ENCODE assay signal across 28 cellular contexts in the genomic region with DNA sequence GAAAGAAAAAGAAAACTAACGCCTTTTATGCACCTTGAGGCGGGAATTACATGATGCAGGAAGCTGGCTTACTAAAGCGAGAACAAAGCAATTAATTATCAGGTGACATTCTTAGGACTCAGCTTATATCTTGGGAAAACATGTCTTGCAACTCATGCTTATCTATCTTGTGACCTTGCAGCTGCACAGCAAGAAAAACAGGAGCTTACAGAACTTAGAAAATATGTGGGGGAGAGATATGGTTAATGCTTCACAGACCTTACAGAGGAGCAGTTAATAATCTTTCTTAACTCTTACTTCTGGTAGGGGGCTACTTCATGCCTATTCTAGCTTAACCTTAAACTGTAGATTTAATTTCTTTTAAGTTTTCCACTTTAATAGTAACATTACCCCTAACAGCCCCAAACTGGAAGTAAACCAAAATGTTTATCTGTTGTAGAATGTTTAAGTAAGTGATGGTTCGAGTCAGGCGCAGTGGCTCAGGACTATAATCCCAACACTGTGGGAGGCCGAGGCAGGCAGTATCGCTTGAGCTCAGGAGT. TPM values are rescaled to one million over a fixed set of nuclear protein-coding genes. Genes with fewer than 3 reads are reported as not detected.
"Had no signal": no experiment of that assay in that cellular context is flagged by ENCODE, and none has a peak within 500 bp of the region (broad histone marks: within the 10 kb centered on the region; RNA-seq: fewer than 3 reads in every experiment).

No MANE protein-coding gene starts in this region.

- H3K4me1 Mint-ChIP-seq: activated B cell treated with CpG ODN at 0.5 μM for 24 hours; activated CD4-positive, alpha-beta T cell treated with anti-CD3 and anti-CD28 coated beads for 36 hours; activated naive CD8-positive, alpha-beta T cell treated with anti-CD3 and anti-CD28 coated beads, Interleukin-2, amount 50 U/mL, for 24 hours; mesothelial cell of epicardium; naive thymus-derived CD8-positive, alpha-beta T cell; neural progenitor cell had no signal

- H3K4me2 ChIP-seq: neural progenitor cell, smooth muscle cell had no signal

- H3K36me3 ChIP-seq: cardiac muscle cell, heart right ventricle, left ventricle myocardium inferior, neural progenitor cell, sigmoid colon had no signal

- FAIRE-seq: endometrium had no signal

- H2AFZ ChIP-seq: neural progenitor cell had no signal

- H3K27me3 ChIP-seq: cardiac muscle cell, heart right ventricle, neural progenitor cell, sigmoid colon had no signal

- H3K9ac ChIP-seq: neural progenitor cell had no signal

- H3K4me3 ChIP-seq: cardiac muscle cell, heart right ventricle, left ventricle myocardium inferior, neural progenitor cell, sigmoid colon, smooth muscle cell had no signal

- H3K27ac ChIP-seq: cardiac muscle cell, heart right ventricle, left ventricle myocardium inferior, neural progenitor cell, sigmoid colon had no signal

- H3K36me3 Mint-ChIP-seq: naive thymus-derived CD8-positive, alpha-beta T cell; neural progenitor cell; stimulated activated memory B cell treated with anti-CD40 and anti-IgM and Interleukin-4, amounts not matched to agents 10 μg/mL and 1 μg/mL and 100 μg/mL, for 72 hours had no signal

- DNase-seq: activated B cell treated with CpG ODN at 0.5 μM for 24 hours; activated CD4-positive, alpha-beta T cell treated with anti-CD3 and anti-CD28 coated beads for 36 hours; activated CD4-positive, alpha-beta T cell treated with anti-CD3 and anti-CD28 coated beads, Interleukin-2, amount 50 U/mL, for 48 hours; activated naive CD4-positive, alpha-beta T cell treated with anti-CD3 and anti-CD28 coated beads for 36 hours; activated naive CD8-positive, alpha-beta T cell treated with anti-CD3 and anti-CD28 coated beads, Interleukin-2, amount 50 U/mL, for 24 hours; activated T-cell treated with anti-CD3 and anti-CD28 coated beads, Interleukin-2, amount 50 U/mL, for 48 hours; cortex of kidney; foreskin fibroblast; heart right ventricle; left ventricle myocardium inferior; naive thymus-derived CD8-positive, alpha-beta T cell; retina; sigmoid colon; stimulated activated CD4-positive, alpha-beta T cell treated with anti-CD3 and anti-CD28 coated beads, Interleukin-15, amount 100 ng/mL, for 24 hours had no signal

- H3K27me3 Mint-ChIP-seq: progenitor cell of endocrine pancreas had no signal

- H3K9me3 Mint-ChIP-seq: activated B cell treated with CpG ODN at 0.5 μM for 24 hours; activated naive CD4-positive, alpha-beta T cell treated with anti-CD3 and anti-CD28 coated beads for 36 hours; activated naive CD8-positive, alpha-beta T cell treated with anti-CD3 and anti-CD28 coated beads, Interleukin-2, amount 50 U/mL, for 24 hours; stimulated activated memory B cell treated with anti-CD40 and anti-IgM and Interleukin-4, amounts not matched to agents 10 μg/mL and 1 μg/mL and 100 μg/mL, for 72 hours had no signal

- H3K4me3 Mint-ChIP-seq: activated B cell treated with CpG ODN at 0.5 μM for 24 hours; activated CD4-positive, alpha-beta T cell treated with anti-CD3 and anti-CD28 coated beads for 36 hours; activated naive CD4-positive, alpha-beta T cell treated with anti-CD3 and anti-CD28 coated beads for 36 hours; activated naive CD8-positive, alpha-beta T cell treated with anti-CD3 and anti-CD28 coated beads, Interleukin-2, amount 50 U/mL, for 24 hours; mesothelial cell of epicardium; naive thymus-derived CD8-positive, alpha-beta T cell; neural progenitor cell; stimulated activated memory B cell treated with anti-CD40 and anti-IgM and Interleukin-4, amounts not matched to agents 10 μg/mL and 1 μg/mL and 100 μg/mL, for 72 hours had no signal

- H3K27ac Mint-ChIP-seq: activated B cell treated with CpG ODN at 0.5 μM for 24 hours; activated CD4-positive, alpha-beta T cell treated with anti-CD3 and anti-CD28 coated beads for 36 hours; activated naive CD4-positive, alpha-beta T cell treated with anti-CD3 and anti-CD28 coated beads for 36 hours; activated naive CD8-positive, alpha-beta T cell treated with anti-CD3 and anti-CD28 coated beads, Interleukin-2, amount 50 U/mL, for 24 hours; mesothelial cell of epicardium; neural progenitor cell; progenitor cell of endocrine pancreas; stimulated activated memory B cell treated with anti-CD40 and anti-IgM and Interleukin-4, amounts not matched to agents 10 μg/mL and 1 μg/mL and 100 μg/mL, for 72 hours had no signal

- H3K9me3 ChIP-seq: heart right ventricle, left ventricle myocardium inferior, sigmoid colon had no signal

- ATAC-seq: activated CD4-positive, alpha-beta T cell treated with anti-CD3 and anti-CD28 coated beads for 36 hours; activated naive CD8-positive, alpha-beta T cell treated with anti-CD3 and anti-CD28 coated beads, Interleukin-2, amount 50 U/mL, for 24 hours; heart right ventricle; naive thymus-derived CD8-positive, alpha-beta T cell; stimulated activated memory B cell treated with anti-CD40 and anti-IgM and Interleukin-4, amounts not matched to agents 10 μg/mL and 1 μg/mL and 100 μg/mL, for 72 hours had no signal

- H3K4me1 ChIP-seq: heart right ventricle, left ventricle myocardium inferior, neural progenitor cell, sigmoid colon had no signal

RNA-seq across cellular contexts. Expression of a gene that starts 13.2 kb away (rescaled TPM):
- total RNA-seq: activated B cell treated with CpG ODN at 0.5 μM for 24 hours; activated CD4-positive, alpha-beta T cell treated with anti-CD3 and anti-CD28 coated beads for 36 hours; activated naive CD4-positive, alpha-beta T cell treated with anti-CD3 and anti-CD28 coated beads for 36 hours; cardiac muscle cell; cerebellum; epithelial cell of proximal tubule; fibroblast of lung; heart right ventricle; left ventricle myocardium inferior; lung microvascular endothelial cell; mesothelial cell of epicardium; naive thymus-derived CD8-positive, alpha-beta T cell; osteoblast; progenitor cell of endocrine pancreas; sigmoid colon; smooth muscle cell; T-helper 2 cell treated with Interferon-gamma antibody and Interleukin-4, amounts not matched to agents 100 ng/mL and 5 ng/mL, for 36 hours; temporal lobe had no signal
- polyA plus RNA-seq: cardiac muscle cell; fibroblast of lung; heart right ventricle; naive thymus-derived CD8-positive, alpha-beta T cell; sigmoid colon; smooth muscle cell had no signal

RNA-seq across cellular contexts. Expression of a gene that starts 38.9 kb away (rescaled TPM):
- total RNA-seq: activated B cell treated with CpG ODN at 0.5 μM for 24 hours; activated CD4-positive, alpha-beta T cell treated with anti-CD3 and anti-CD28 coated beads for 36 hours; activated naive CD4-positive, alpha-beta T cell treated with anti-CD3 and anti-CD28 coated beads for 36 hours; cardiac muscle cell; cerebellum; epithelial cell of proximal tubule; fibroblast of lung; heart right ventricle; left ventricle myocardium inferior; lung microvascular endothelial cell; mesothelial cell of epicardium; naive thymus-derived CD8-positive, alpha-beta T cell; osteoblast; progenitor cell of endocrine pancreas; sigmoid colon; smooth muscle cell; T-helper 2 cell treated with Interferon-gamma antibody and Interleukin-4, amounts not matched to agents 100 ng/mL and 5 ng/mL, for 36 hours; temporal lobe had no signal
- polyA plus RNA-seq: cardiac muscle cell; fibroblast of lung; heart right ventricle; naive thymus-derived CD8-positive, alpha-beta T cell; sigmoid colon; smooth muscle cell had no signal

RNA-seq across cellular contexts. Expression of a gene that starts 46.0 kb away (rescaled TPM):
- total RNA-seq: activated B cell treated with CpG ODN at 0.5 μM for 24 hours; activated CD4-positive, alpha-beta T cell treated with anti-CD3 and anti-CD28 coated beads for 36 hours; activated naive CD4-positive, alpha-beta T cell treated with anti-CD3 and anti-CD28 coated beads for 36 hours; cardiac muscle cell; cerebellum; epithelial cell of proximal tubule; fibroblast of lung; heart right ventricle; left ventricle myocardium inferior; lung microvascular endothelial cell; mesothelial cell of epicardium; naive thymus-derived CD8-positive, alpha-beta T cell; osteoblast; progenitor cell of endocrine pancreas; sigmoid colon; smooth muscle cell; T-helper 2 cell treated with Interferon-gamma antibody and Interleukin-4, amounts not matched to agents 100 ng/mL and 5 ng/mL, for 36 hours; temporal lobe had no signal
- polyA plus RNA-seq: cardiac muscle cell; fibroblast of lung; heart right ventricle; naive thymus-derived CD8-positive, alpha-beta T cell; sigmoid colon; smooth muscle cell had no signal

RNA-seq across cellular contexts. Expression of a gene that starts 51.3 kb away (rescaled TPM):
- total RNA-seq: activated B cell treated with CpG ODN at 0.5 μM for 24 hours; activated CD4-positive, alpha-beta T cell treated with anti-CD3 and anti-CD28 coated beads for 36 hours; activated naive CD4-positive, alpha-beta T cell treated with anti-CD3 and anti-CD28 coated beads for 36 hours; cardiac muscle cell; cerebellum; epithelial cell of proximal tubule; fibroblast of lung; heart right ventricle; left ventricle myocardium inferior; lung microvascular endothelial cell; mesothelial cell of epicardium; naive thymus-derived CD8-positive, alpha-beta T cell; osteoblast; progenitor cell of endocrine pancreas; sigmoid colon; smooth muscle cell; T-helper 2 cell treated with Interferon-gamma antibody and Interleukin-4, amounts not matched to agents 100 ng/mL and 5 ng/mL, for 36 hours; temporal lobe had no signal
- polyA plus RNA-seq: cardiac muscle cell; fibroblast of lung; heart right ventricle; naive thymus-derived CD8-positive, alpha-beta T cell; sigmoid colon; smooth muscle cell had no signal
